Comparison of ENCODE assay signal across 17 cellular contexts in the genomic region with DNA sequence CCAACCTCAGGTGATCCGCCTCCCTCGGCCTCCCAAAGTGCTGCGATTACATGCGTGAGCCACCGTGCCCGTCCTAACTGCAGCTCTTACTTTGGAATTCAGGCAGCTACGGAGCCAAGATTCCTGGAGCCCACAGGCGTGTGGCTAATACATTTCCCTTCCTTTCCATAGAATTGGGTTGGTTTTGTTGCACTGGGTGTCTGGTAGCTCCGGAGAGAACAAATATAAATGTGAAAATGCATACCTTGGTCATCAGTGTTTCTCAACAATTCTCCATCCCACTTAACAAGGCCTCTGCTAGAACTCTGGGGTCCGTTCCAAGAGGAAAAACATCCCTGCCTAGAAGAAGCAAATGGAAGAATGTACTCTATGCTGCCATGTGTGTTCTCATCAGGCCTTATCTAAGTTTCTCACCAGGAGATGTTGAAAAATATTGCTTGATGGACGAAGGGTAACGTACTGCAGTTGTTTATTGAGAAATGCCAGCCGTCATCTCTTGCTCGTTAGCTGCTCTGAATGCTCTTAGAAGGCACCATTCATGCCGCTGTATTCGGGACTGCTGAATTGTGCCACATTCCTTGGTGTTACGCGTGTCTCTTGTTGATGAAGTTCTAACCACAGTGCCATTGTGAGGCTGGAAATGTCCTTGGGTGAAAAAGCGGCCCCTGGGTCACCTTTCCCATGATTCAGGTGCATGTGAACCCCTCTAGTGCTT. TPM values are rescaled to one million over a fixed set of nuclear protein-coding genes. Genes with fewer than 3 reads are reported as not detected.
DNase-seq lines count a peak whose midpoint lies in the region; FAIRE-seq and TF ChIP-seq lines count a peak whose summit lies in the region.
"Had no signal": no experiment of that assay in that cellular context is flagged by ENCODE, and none has a peak within 500 bp of the region (broad histone marks: within the 10 kb centered on the region; RNA-seq: fewer than 3 reads in every experiment).

No MANE protein-coding gene starts in this region.

- 94 to 97% methylated on average over 19 of the region's 19 CpGs for whole genome bisulfite sequencing in sigmoid colon, 2 donors

- H3K36me3 Mint-ChIP-seq in astrocyte (ENCODE audit: low read depth, unreplicated experiment) (peaks cover 14% of the 10 kb centered on the region), neural crest cell (ENCODE audit: low read depth) (peaks cover 6% of the 10 kb centered on the region)

- H3K9me3 ChIP-seq in astrocyte (ENCODE audit: insufficient read depth, low read depth, low read length) (no peaks in the 10 kb centered on the region), sigmoid colon (no peaks in the 10 kb centered on the region), right atrium auricular region (no peaks in the 10 kb centered on the region)

- H2AFZ ChIP-seq in astrocyte (ENCODE audit: low read depth, low read length) = peak overlapping the region; percentile 14
- H2AFZ ChIP-seq: GM23338 had no signal

- TF ChIP-seq POLR2A in sigmoid colon (IDR thresholded peaks at IDR 0.05) = no peak

- peak overlapping the region; percentile 8 for H3K4me2 ChIP-seq in astrocyte (ENCODE audit: low read length)
- H3K4me2 ChIP-seq: GM23338 had no signal

- no peak for FAIRE-seq in astrocyte (lab: Jason Lieb, UNC)
- FAIRE-seq: A204.1, GM18507 had no signal

- intact Hi-C loops in sigmoid colon (cut with DNase I) (no loop called here), cardiac septum (cut with DNase I) (no loop called here)

- no peak for TF ChIP-seq EP300 in sigmoid colon (IDR thresholded peaks at IDR 0.05)

- H3K4me1 ChIP-seq in astrocyte (ENCODE audit: insufficient read depth, low read length) = no peaks in the 10 kb centered on the region
- no peaks in the 10 kb centered on the region for H3K4me1 ChIP-seq in sigmoid colon
- no peaks in the 10 kb centered on the region for H3K4me1 ChIP-seq in right atrium auricular region

- H3K9ac ChIP-seq in astrocyte (ENCODE audit: low read length) = no peak overlapping the region

- TF ChIP-seq CTCF in astrocyte (IDR thresholded peaks at IDR 0.05; ENCODE audit: insufficient read depth, low read depth, low read length) = no peak
- no peak for TF ChIP-seq CTCF in choroid plexus epithelial cell (conservative IDR thresholded peaks at IDR 0.05; ENCODE audit: low read depth, low read length)
- TF ChIP-seq CTCF in neural crest cell (conservative IDR thresholded peaks at IDR 0.05) = no peak
- no peak for TF ChIP-seq CTCF in sigmoid colon (IDR thresholded peaks at IDR 0.05)
- no peak for TF ChIP-seq CTCF in right atrium auricular region (IDR thresholded peaks at IDR 0.05)

- H3K79me2 ChIP-seq in astrocyte (ENCODE audit: insufficient read depth, low read length) = no peaks in the 10 kb centered on the region

- no peak overlapping the region for H3K27ac ChIP-seq in astrocyte (ENCODE audit: low read depth, low read length)
- no peak overlapping the region for H3K27ac ChIP-seq in sigmoid colon
- H3K27ac ChIP-seq in right atrium auricular region = no peak overlapping the region
- H3K27ac ChIP-seq: HL-60 had no signal

- H3K27me3 Mint-ChIP-seq in astrocyte (ENCODE audit: low read depth, unreplicated experiment) (no peaks in the 10 kb centered on the region), neural crest cell (ENCODE audit: low read depth) (no peaks in the 10 kb centered on the region)
- H3K27me3 Mint-ChIP-seq: B cell; CD4-positive, alpha-beta T cell had no signal

- H3K9me3 Mint-ChIP-seq in astrocyte (ENCODE audit: unreplicated experiment) (no peaks in the 10 kb centered on the region), neural crest cell (peaks cover 2% of the 10 kb centered on the region)
- H3K9me3 Mint-ChIP-seq: CD4-positive, alpha-beta T cell; GM23338 had no signal

- DNase-seq in astrocyte (ENCODE audit: low read depth) (peak; percentile 65), choroid plexus epithelial cell (ENCODE audit: low read depth) (peak; percentile 58), neural crest cell (ENCODE audit: low read depth, low spot score) (no peak), sigmoid colon (no peak), SIG-M5 (lab: John Stamatoyannopoulos, UW) (no peak), cardiac septum (ENCODE audit: low spot score) (no peak), right atrium auricular region (ENCODE audit: low spot score) (no peak)
- DNase-seq: C1 segment of cervical spinal cord; Calu3; CD4-positive, alpha-beta T cell; DMS 273 treated with DMSO at 0.1 percent for 48 hours; H7 had no signal

- H3K27me3 ChIP-seq in astrocyte (ENCODE audit: insufficient read depth, low read length) = no peaks in the 10 kb centered on the region
- H3K27me3 ChIP-seq in sigmoid colon = no peaks in the 10 kb centered on the region
- no peaks in the 10 kb centered on the region for H3K27me3 ChIP-seq in right atrium auricular region

- no peaks in the 10 kb centered on the region for H4K20me1 ChIP-seq in astrocyte (ENCODE audit: insufficient read depth, low read length)

- H3K27ac Mint-ChIP-seq in astrocyte (ENCODE audit: unreplicated experiment) (no peak overlapping the region), neural crest cell (ENCODE audit: unreplicated experiment) (peak overlapping the region; percentile 64)
- H3K27ac Mint-ChIP-seq: B cell; CD4-positive, alpha-beta T cell; GM23338 had no signal

- H3K4me1 Mint-ChIP-seq in astrocyte (ENCODE audit: low read depth, unreplicated experiment) = no peaks in the 10 kb centered on the region
- no peaks in the 10 kb centered on the region for H3K4me1 Mint-ChIP-seq in neural crest cell
- H3K4me1 Mint-ChIP-seq: B cell had no signal

- H3K4me3 Mint-ChIP-seq in astrocyte (ENCODE audit: unreplicated experiment) (no peak overlapping the region), neural crest cell (no peak overlapping the region)
- H3K4me3 Mint-ChIP-seq: B cell; CD4-positive, alpha-beta T cell; GM23338 had no signal

- no peak overlapping the region for H3K4me3 ChIP-seq in astrocyte (ENCODE audit: insufficient read depth, low read depth, low read length)
- no peak overlapping the region for H3K4me3 ChIP-seq in choroid plexus epithelial cell (ENCODE audit: low read depth, low read length)
- no peak overlapping the region for H3K4me3 ChIP-seq in sigmoid colon
- H3K4me3 ChIP-seq in right atrium auricular region = no peak overlapping the region
- H3K4me3 ChIP-seq: GM23338 had no signal

- H3K36me3 ChIP-seq in astrocyte (ENCODE audit: insufficient read depth, low read length) (no peaks in the 10 kb centered on the region), sigmoid colon (peaks cover 0 to 6% (median 0%) of the 10 kb centered on the region in 4 donors), right atrium auricular region (no peaks in the 10 kb centered on the region)

RNA-seq across cellular contexts. Expression of gene CD99, which starts 50.5 kb away (rescaled TPM):
- total RNA-seq in astrocyte (436 and 448 TPM in 2 replicates), neural crest cell (158 and 165 TPM in 2 replicates), sigmoid colon (100 to 1,000 TPM; 197 to 552 (median 326) TPM), cardiac septum (327 TPM), right atrium auricular region (100 to 1,000 TPM; 234 to 282 TPM)
- polyA plus RNA-seq in sigmoid colon = 100 to 1,000 TPM in 2 of 3 donors, 10 to 100 TPM in 1; 77.2 to 285 (median 109) TPM

Comparison
In these comparisons a context has a peak if more than half of its experiments do, and no peak if none do; other contexts are left out.
1. DNase-seq: peak in astrocyte (single experiment) and choroid plexus epithelial cell (single experiment); none in neural crest cell (single experiment), sigmoid colon (single experiment), SIG-M5 (single experiment), cardiac septum (single experiment) and right atrium auricular region (single experiment).